In genomic region chr1:210374600-210374953, GRCh38 we compare ENCODE assay signal across 12 cellular contexts. TPM values are rescaled to one million over a fixed set of nuclear protein-coding genes. Genes with fewer than 3 reads are reported as not detected.
DNase-seq lines count a peak whose midpoint lies in the region; ATAC-seq, FAIRE-seq and TF ChIP-seq lines count a peak whose summit lies in the region.
"Had no signal": no experiment of that assay in that cellular context is flagged by ENCODE, and none has a peak within 500 bp of the region (broad histone marks: within the 10 kb centered on the region; RNA-seq: fewer than 3 reads in every experiment).

No MANE protein-coding gene starts in this region.

- no peak for DNase-seq in activated T-cell treated with anti-CD3 and anti-CD28 coated beads, Interleukin-2, amount 50 U/mL, for 72 hours
- DNase-seq in activated T-cell treated with anti-CD3 and anti-CD28 coated beads for 4 hours (no peak), OCI-LY7 (ENCODE audit: low spot score) (no peak), endodermal cell (peak; percentile 54), head of caudate nucleus (no peak), RCC 7860 (ENCODE audit: low spot score) (no peak), NCI-H2029 treated with DMSO at 0.1 percent for 48 hours (lab: John Stamatoyannopoulos, UW) (no peak)
- no peak for DNase-seq in stimulated activated effector memory CD8-positive, alpha-beta T cell treated with anti-CD3 and anti-CD28 coated beads, Interleukin-12 subunit alpha, Interleukin-12 subunit beta, amount 100 ng/mL, for 72 hours (ENCODE audit: low spot score in 2 of 2)

- H2AFZ ChIP-seq in OCI-LY7 (ENCODE audit: low read length): no peak overlapping the region; the same call in 1 of the 2 replicates

- H3K9me3 Mint-ChIP-seq in activated T-cell treated with anti-CD3 and anti-CD28 coated beads, Interleukin-2, amount 50 U/mL, for 72 hours: no peaks in the 10 kb centered on the region
- H3K9me3 Mint-ChIP-seq in endodermal cell: no peaks in the 10 kb centered on the region
- H3K9me3 Mint-ChIP-seq in stimulated activated effector memory CD8-positive, alpha-beta T cell treated with anti-CD3 and anti-CD28 coated beads, Interleukin-12 subunit alpha, Interleukin-12 subunit beta, amount 100 ng/mL, for 72 hours: no peaks in the 10 kb centered on the region
- H3K9me3 Mint-ChIP-seq: activated T-cell treated with anti-CD3 and anti-CD28 coated beads, Interleukin-2, amount 50 U/mL, for 4 hours; T-helper 1 cell treated with Interleukin-12 subunit alpha and Interleukin-12 subunit beta and Interleukin-4 antibody, amounts not matched to agents 30 μg/mL and 1 μg/mL, for 36 hours had no signal

- no peak overlapping the region for H3K4me3 ChIP-seq in OCI-LY7 (ENCODE audit: low read depth, low read length, poor library complexity, severe bottlenecking)
- H3K4me3 ChIP-seq in endodermal cell (ENCODE audit: low read length): no peak overlapping the region
- H3K4me3 ChIP-seq: gastroesophageal sphincter, vagina had no signal

- no peaks in the 10 kb centered on the region for H3K4me1 ChIP-seq in OCI-LY7 (ENCODE audit: insufficient read depth, low read length, poor library complexity, severe bottlenecking)
- no peaks in the 10 kb centered on the region for H3K4me1 ChIP-seq in endodermal cell (ENCODE audit: control insufficient read depth, insufficient read depth, low read length)
- H3K4me1 ChIP-seq: gastroesophageal sphincter had no signal

- H3K9ac ChIP-seq in endodermal cell (ENCODE audit: extremely low read depth, low read length, poor library complexity, severe bottlenecking): peak overlapping the region; percentile 98

- POLR2A ChIA-PET in OCI-LY7 (lab: Charles Lee): interaction anchor here (0.5 to 1.2 kb wide), 5 partner anchors 10 to 137 kb away, joined by 3 to 5 read pairs (median 3); no protein-coding TSS in a partner anchor

- TF ChIP-seq CTCF in OCI-LY7 (conservative IDR thresholded peaks at IDR 0.05; ENCODE audit: low read length) (peak; percentile 47; the same call in 1 of the 2 replicates), endodermal cell (conservative IDR thresholded peaks at IDR 0.05) (no peak)

- no peaks in the 10 kb centered on the region for H3K79me2 ChIP-seq in OCI-LY7 (ENCODE audit: insufficient read depth, low read depth, low read length)

- intact Hi-C loops in OCI-LY7 (cut with micrococcal nuclease; ENCODE audit: unreplicated experiment) (loop anchor here (2.0 kb wide), 1 partner anchor 42 kb away; no protein-coding TSS in a partner anchor), head of caudate nucleus (cut with DNase I) (no loop called here)

- no peak overlapping the region for H3K27ac ChIP-seq in OCI-LY7 (ENCODE audit: low read depth, low read length, poor library complexity, severe bottlenecking)
- no peak overlapping the region for H3K27ac ChIP-seq in endodermal cell (ENCODE audit: low read depth, low read length)
- H3K27ac ChIP-seq: gastroesophageal sphincter had no signal

- no TSS peak for BruUV-seq in OCI-LY7 (replicated peaks; lab: Mats Ljungman, UMichigan)

- peak overlapping the region; percentile 99 for H3K27ac Mint-ChIP-seq in activated T-cell treated with anti-CD3 and anti-CD28 coated beads, Interleukin-2, amount 50 U/mL, for 72 hours
- peak overlapping the region; percentile 99 for H3K27ac Mint-ChIP-seq in endodermal cell
- H3K27ac Mint-ChIP-seq in stimulated activated effector memory CD8-positive, alpha-beta T cell treated with anti-CD3 and anti-CD28 coated beads, Interleukin-12 subunit alpha, Interleukin-12 subunit beta, amount 100 ng/mL, for 72 hours: peak overlapping the region; percentile 95

- CTCF ChIA-PET in OCI-LY7 (lab: Charles Lee; ENCODE audit: unreplicated experiment): no interaction called here

- no peak for FAIRE-seq in RCC 7860 (lab: Jason Lieb, UNC)

- no peaks in the 10 kb centered on the region for H3K9me3 ChIP-seq in OCI-LY7 (ENCODE audit: low read length)
- H3K9me3 ChIP-seq in endodermal cell (ENCODE audit: control insufficient read depth, low read length): no peaks in the 10 kb centered on the region
- H3K9me3 ChIP-seq: gastroesophageal sphincter, vagina had no signal

- peaks cover 14% of the 10 kb centered on the region for H3K27me3 Mint-ChIP-seq in activated T-cell treated with anti-CD3 and anti-CD28 coated beads, Interleukin-2, amount 50 U/mL, for 72 hours (ENCODE audit: low read depth)
- peaks cover 5% of the 10 kb centered on the region for H3K27me3 Mint-ChIP-seq in endodermal cell (ENCODE audit: insufficient read depth)

- H3K27me3 ChIP-seq in endodermal cell (ENCODE audit: control insufficient read depth, insufficient read depth, low read length, poor library complexity, severe bottlenecking): no peaks in the 10 kb centered on the region
- H3K27me3 ChIP-seq: gastroesophageal sphincter, vagina had no signal

- no peaks in the 10 kb centered on the region for H3K9me2 ChIP-seq in OCI-LY7 (ENCODE audit: insufficient read depth, low read length)

- ATAC-seq in activated T-cell treated with anti-CD3 and anti-CD28 coated beads, Interleukin-2, amount 50 U/mL, for 72 hours (replicated peaks in 1 of 2): peak in 1 of 2 donors; percentile 7
- ATAC-seq in stimulated activated effector memory CD8-positive, alpha-beta T cell treated with anti-CD3 and anti-CD28 coated beads, Interleukin-12 subunit alpha, Interleukin-12 subunit beta, amount 100 ng/mL, for 72 hours: no peak

- peak overlapping the region in 1 of 2 donors; percentile 34 for H3K4me3 Mint-ChIP-seq in activated T-cell treated with anti-CD3 and anti-CD28 coated beads, Interleukin-2, amount 50 U/mL, for 72 hours
- H3K4me3 Mint-ChIP-seq in endodermal cell: no peak overlapping the region
- H3K4me3 Mint-ChIP-seq in stimulated activated effector memory CD8-positive, alpha-beta T cell treated with anti-CD3 and anti-CD28 coated beads, Interleukin-12 subunit alpha, Interleukin-12 subunit beta, amount 100 ng/mL, for 72 hours: peak overlapping the region; percentile 10
- H3K4me3 Mint-ChIP-seq: activated T-cell treated with anti-CD3 and anti-CD28 coated beads, Interleukin-2, amount 50 U/mL, for 4 hours; T-helper 1 cell treated with Interleukin-12 subunit alpha and Interleukin-12 subunit beta and Interleukin-4 antibody, amounts not matched to agents 30 μg/mL and 1 μg/mL, for 36 hours had no signal

- no peak overlapping the region; the same call in 1 of the 2 replicates for H3K4me2 ChIP-seq in OCI-LY7 (ENCODE audit: low read length)

- H3K4me1 Mint-ChIP-seq in activated T-cell treated with anti-CD3 and anti-CD28 coated beads, Interleukin-2, amount 50 U/mL, for 72 hours (ENCODE audit: low read depth): peaks cover 37% of the 10 kb centered on the region
- H3K4me1 Mint-ChIP-seq in endodermal cell: peaks cover 33% of the 10 kb centered on the region
- H3K4me1 Mint-ChIP-seq in stimulated activated effector memory CD8-positive, alpha-beta T cell treated with anti-CD3 and anti-CD28 coated beads, Interleukin-12 subunit alpha, Interleukin-12 subunit beta, amount 100 ng/mL, for 72 hours: peaks cover 23% of the 10 kb centered on the region

- 45% methylated on average over 3 of the region's 4 CpGs; no CpG with 5 or more reads in 1 of the 2 experiments for WGBS in endodermal cell (ENCODE audit: insufficient coverage in 1 of 2, insufficient read length in 1 of 2), 2 experiments

- H3K36me3 ChIP-seq in OCI-LY7 (ENCODE audit: insufficient read depth, low read length): no peaks in the 10 kb centered on the region
- no peaks in the 10 kb centered on the region for H3K36me3 ChIP-seq in endodermal cell (ENCODE audit: control insufficient read depth, insufficient read depth, low read length)
- H3K36me3 ChIP-seq: vagina had no signal

- H4K20me1 ChIP-seq in OCI-LY7 (ENCODE audit: insufficient read depth, low read length): no peaks in the 10 kb centered on the region

- H3K36me3 Mint-ChIP-seq in activated T-cell treated with anti-CD3 and anti-CD28 coated beads, Interleukin-2, amount 50 U/mL, for 72 hours (ENCODE audit: insufficient read depth in 2 of 2): no peaks in the 10 kb centered on the region
- no peaks in the 10 kb centered on the region for H3K36me3 Mint-ChIP-seq in endodermal cell (ENCODE audit: low read depth)
- peaks cover 17% of the 10 kb centered on the region for H3K36me3 Mint-ChIP-seq in stimulated activated effector memory CD8-positive, alpha-beta T cell treated with anti-CD3 and anti-CD28 coated beads, Interleukin-12 subunit alpha, Interleukin-12 subunit beta, amount 100 ng/mL, for 72 hours

RNA-seq across cellular contexts. Expression of gene HHAT, which starts 45.9 kb away (rescaled TPM):
- 1 to 10 TPM; 1.2 to 1.5 TPM for total RNA-seq in activated T-cell treated with anti-CD3 and anti-CD28 coated beads, Interleukin-2, amount 50 U/mL, for 72 hours
- 5.2 and 5.4 TPM in 2 replicates for total RNA-seq in OCI-LY7 (2014; rRNA removed; shearing (Covaris generic))
- total RNA-seq in OCI-LY7 (2022) (9.5 and 11.1 TPM in 2 replicates), endodermal cell (1 to 10 TPM; 6.9 to 9.8 TPM)
- 6.6 TPM for polyA plus RNA-seq in endodermal cell (2013, experiment 1 of 2)
- polyA plus RNA-seq in endodermal cell (2013, experiment 2 of 2): 5.7 TPM
